In the genomic region with DNA sequence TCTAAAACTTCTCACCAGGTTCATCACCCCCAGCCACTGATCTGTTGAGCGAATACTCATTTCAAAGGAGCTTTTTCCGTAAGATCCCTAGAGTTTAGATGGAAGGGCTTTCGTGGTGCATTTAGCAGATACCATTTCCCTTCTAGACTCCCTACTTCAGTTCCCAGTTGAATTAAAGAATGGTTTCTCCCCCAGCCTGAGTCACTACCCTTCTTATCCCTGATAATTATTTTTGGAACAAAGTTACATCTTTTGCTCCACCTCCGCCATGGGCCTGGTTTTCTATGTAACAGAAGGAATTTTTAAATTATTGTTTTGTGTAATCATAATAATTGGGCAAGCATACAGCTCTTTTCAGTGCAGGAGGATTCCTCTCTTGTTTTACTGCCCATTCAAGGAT, we compare ENCODE assay signal across 22 cellular contexts.
"Had no signal": no experiment of that assay in that cellular context is flagged by ENCODE, and none has a peak within 500 bp of the region (broad histone marks: within the 10 kb centered on the region; RNA-seq: fewer than 3 reads in every experiment).

No MANE protein-coding gene starts in this region.

- DNase-seq: activated CD4-positive, alpha-beta T cell treated with anti-CD3 and anti-CD28 coated beads for 1 hour; activated CD4-positive, alpha-beta T cell treated with anti-CD3 and anti-CD28 coated beads, Interleukin-2, amount 50 U/mL, for 4 hours; activated CD8-positive, alpha-beta memory T cell treated with anti-CD3 and anti-CD28 coated beads, Interleukin-2, amount 10 ng/mL, durations not matched to agents 7 days and 5 days; activated naive CD4-positive, alpha-beta T cell treated with anti-CD3 and anti-CD28 coated beads, Interleukin-2, amount 50 U/mL, for 16 hours; activated T-cell treated with anti-CD3 and anti-CD28 coated beads, Interleukin-2, amount 50 U/mL, for 24 hours; adrenal gland; body of pancreas; dermis blood vessel endothelial cell; erythroblast; heart left ventricle; left colon; midbrain; pancreas; stimulated activated CD4-positive, alpha-beta T cell treated with anti-CD3 and anti-CD28 coated beads, Interleukin-12 subunit alpha, Interleukin-12 subunit beta, amount 100 ng/mL, for 4 hours; stimulated activated CD4-positive, alpha-beta T cell treated with anti-CD3 and anti-CD28 coated beads, Interleukin-2, amount 100 ng/mL, for 24 hours; stomach; T-cell; T-helper 9 cell; thyroid gland had no signal

- H3K9me3 ChIP-seq: adrenal gland, body of pancreas, pancreas, stomach, thyroid gland had no signal

- H3K27me3 ChIP-seq: adrenal gland, body of pancreas, heart left ventricle, neural progenitor cell, pancreas, stomach, thyroid gland had no signal

- H3K4me3 Mint-ChIP-seq: activated CD8-positive, alpha-beta memory T cell treated with anti-CD3 and anti-CD28 coated beads, Interleukin-2, amount 10 ng/mL, durations not matched to agents 7 days and 5 days; activated T-cell treated with anti-CD3 and anti-CD28 coated beads, Interleukin-2, amount 50 U/mL, for 24 hours; neural progenitor cell; T-cell had no signal

- H3K4me1 ChIP-seq: neural progenitor cell had no signal

- ATAC-seq: activated CD8-positive, alpha-beta memory T cell treated with anti-CD3 and anti-CD28 coated beads, Interleukin-2, amount 10 ng/mL, durations not matched to agents 7 days and 5 days; body of pancreas; left colon; pancreas; T-cell had no signal

- H3K4me1 Mint-ChIP-seq: neural progenitor cell had no signal

- H3K27ac Mint-ChIP-seq: activated CD8-positive, alpha-beta memory T cell treated with anti-CD3 and anti-CD28 coated beads, Interleukin-2, amount 10 ng/mL, durations not matched to agents 7 days and 5 days; activated T-cell treated with anti-CD3 and anti-CD28 coated beads, Interleukin-2, amount 50 U/mL, for 24 hours; neural progenitor cell; T-cell had no signal

- H3K27me3 Mint-ChIP-seq: activated CD8-positive, alpha-beta memory T cell treated with anti-CD3 and anti-CD28 coated beads, Interleukin-2, amount 10 ng/mL, durations not matched to agents 7 days and 5 days; activated T-cell treated with anti-CD3 and anti-CD28 coated beads, Interleukin-2, amount 50 U/mL, for 24 hours; T-cell had no signal

- H3K4me3 ChIP-seq: adrenal gland, body of pancreas, heart left ventricle, lung, neural progenitor cell, pancreas, SK-N-MC, stomach, thyroid gland had no signal

- H3K9me3 Mint-ChIP-seq: activated T-cell treated with anti-CD3 and anti-CD28 coated beads, Interleukin-2, amount 50 U/mL, for 24 hours; neural progenitor cell; T-cell had no signal

- H3K27ac ChIP-seq: adrenal gland, body of pancreas, heart left ventricle, neural progenitor cell, pancreas, SK-N-MC, stomach, thyroid gland had no signal
